ENCODE assay signal across 8 cellular contexts in genomic region chr12:111402490-111402824, GRCh38. TPM values are rescaled to one million over a fixed set of nuclear protein-coding genes. Genes with fewer than 3 reads are reported as not detected.
DNase-seq lines count a peak whose midpoint lies in the region; ATAC-seq and TF ChIP-seq lines count a peak whose summit lies in the region.
"Not testable (repeated sequence)": the region's sequence is repeated elsewhere in the genome, so short reads cannot be mapped to it uniquely, and the experiment has no call there.

No MANE protein-coding gene starts in this region.

- H3K27ac ChIP-seq in BLaER1 treated with 17β-estradiol and CSF1 and Interleukin-3, amounts not matched to agents 10 nM and 100 nM, result peak overlapping the region; percentile 64 to 99 (median 96); a peak in 20 of 22 replicates
- 0 out of 2 replicates have a peak overlapping the region, but pooled peaks have one; percentile 89 for H3K27ac ChIP-seq in Panc1 (ENCODE audit: low read length)
- H3K27ac ChIP-seq in caudate nucleus (ENCODE audit: low read depth, low read length), result peak overlapping the region; percentile 80
- H3K27ac ChIP-seq in heart left ventricle, result peak overlapping the region; percentile 56 to 99 (median 97)
- peak overlapping the region; percentile 22 for H3K27ac ChIP-seq in smooth muscle cell (ENCODE audit: low read depth)
- H3K27ac ChIP-seq in thoracic aorta, result peak overlapping the region in 1 of 2 donors; percentile 82

- WGBS in heart left ventricle, 4 donors, result 69 to 85% (median 80%) methylated on average over 9 of the region's 9 CpGs
- whole genome bisulfite sequencing in smooth muscle cell (ENCODE audit: low lambda C conversion rate), result 89% methylated on average over 9 of the region's 9 CpGs

- not testable (repeated sequence) for H3K4me3 ChIP-seq in BLaER1 treated with 17β-estradiol and CSF1 and Interleukin-3, amounts not matched to agents 10 nM and 100 nM; Panc1 (ENCODE audit: low read depth in 2 of 2, low read length in 2 of 2); smooth muscle cell
- H3K4me3 ChIP-seq in heart left ventricle, result peak overlapping the region in 2 of 12 donors; percentile 3 to 24
- H3K4me3 ChIP-seq in thoracic aorta, result peak overlapping the region; percentile 62

- not testable (repeated sequence) for H3K9me3 Mint-ChIP-seq in activated T-cell treated with anti-CD3 and anti-CD28 coated beads, Interleukin-2, amount 50 U/mL, for 72 hours; natural killer cell treated with Interleukin-12 subunit alpha and Interleukin-12 subunit beta and Interleukin-15 and Interleukin-18, amount 100 ng/mL, for 72 hours

- peak overlapping the region; percentile 68 to 96 (median 89); a peak in 21 of 22 replicates for H3K4me2 ChIP-seq in BLaER1 treated with 17β-estradiol and CSF1 and Interleukin-3, amounts not matched to agents 10 nM and 100 nM
- H3K4me2 ChIP-seq in smooth muscle cell, result not testable (repeated sequence)

- peaks cover 61% of the 10 kb centered on the region for H3K4me1 Mint-ChIP-seq in activated T-cell treated with anti-CD3 and anti-CD28 coated beads, Interleukin-2, amount 50 U/mL, for 72 hours (ENCODE audit: low read depth)
- peaks cover 38 to 45% of the 10 kb centered on the region in 2 donors for H3K4me1 Mint-ChIP-seq in natural killer cell treated with Interleukin-12 subunit alpha and Interleukin-12 subunit beta and Interleukin-15 and Interleukin-18, amount 100 ng/mL, for 72 hours (ENCODE audit: low read depth in 2 of 2)

- in situ Hi-C loops in Panc1 (cut with HindIII; ENCODE audit: low pct_unique_long_range_greater_than_20kb, low sequenced_read_pairs), result not testable (repeated sequence)

- peaks cover 3 to 14% (median 7%) of the 10 kb centered on the region in 11 experiments; a peak in 20 of 22 replicates for H4K20me1 ChIP-seq in BLaER1 treated with 17β-estradiol and CSF1 and Interleukin-3, amounts not matched to agents 10 nM and 100 nM
- H4K20me1 ChIP-seq in smooth muscle cell (ENCODE audit: low read depth), result peaks cover 10% of the 10 kb centered on the region

- H3K79me2 ChIP-seq in smooth muscle cell (ENCODE audit: low read depth), result peaks cover 16% of the 10 kb centered on the region

- peak overlapping the region; percentile 94 to 97 for H3K4me3 Mint-ChIP-seq in activated T-cell treated with anti-CD3 and anti-CD28 coated beads, Interleukin-2, amount 50 U/mL, for 72 hours
- peak overlapping the region; percentile 77 for H3K4me3 Mint-ChIP-seq in natural killer cell treated with Interleukin-12 subunit alpha and Interleukin-12 subunit beta and Interleukin-15 and Interleukin-18, amount 100 ng/mL, for 72 hours

- not testable (repeated sequence) for TF ChIP-seq POLR2A in heart left ventricle (IDR thresholded peaks at IDR 0.05)

- H2AFZ ChIP-seq in smooth muscle cell (ENCODE audit: low read depth), result not testable (repeated sequence)

- H3F3A ChIP-seq in smooth muscle cell (ENCODE audit: low read depth), result peaks cover 22% of the 10 kb centered on the region

- not testable (repeated sequence) for BruUV-seq in Panc1 (replicated peaks; lab: Mats Ljungman, UMichigan)

- H3K27me3 ChIP-seq in BLaER1 treated with 17β-estradiol and CSF1 and Interleukin-3, amounts not matched to agents 10 nM and 100 nM; Panc1 (ENCODE audit: control insufficient read depth, insufficient read depth, low read length); heart left ventricle; smooth muscle cell (ENCODE audit: low read depth); thoracic aorta (replicated peaks; ENCODE audit: insufficient read depth): not testable (repeated sequence)

- CTCF ChIA-PET in Panc1 (lab: Charles Lee), result not testable (repeated sequence)

- intact Hi-C loops in Panc1 (cut with micrococcal nuclease; ENCODE audit: unreplicated experiment), result not testable (repeated sequence)
- intact Hi-C loops in heart left ventricle (cut with DNase I), result loop anchor here in 1 of 10 donors (2.0 kb wide), 1 partner anchor 44 kb away; no protein-coding TSS in a partner anchor

- not testable (repeated sequence) for TF ChIP-seq CTCF in Panc1 (IDR thresholded peaks at IDR 0.05); heart left ventricle (IDR thresholded peaks at IDR 0.05); smooth muscle cell (IDR thresholded peaks at IDR 0.05; ENCODE audit: borderline replicate concordance, insufficient read depth, poor library complexity, severe bottlenecking); thoracic aorta (IDR thresholded peaks at IDR 0.05)

- not testable (repeated sequence) for H3K27ac Mint-ChIP-seq in activated T-cell treated with anti-CD3 and anti-CD28 coated beads, Interleukin-2, amount 50 U/mL, for 72 hours
- peak overlapping the region in 1 of 2 donors; percentile 65 for H3K27ac Mint-ChIP-seq in natural killer cell treated with Interleukin-12 subunit alpha and Interleukin-12 subunit beta and Interleukin-15 and Interleukin-18, amount 100 ng/mL, for 72 hours

- H3K36me3 Mint-ChIP-seq in activated T-cell treated with anti-CD3 and anti-CD28 coated beads, Interleukin-2, amount 50 U/mL, for 72 hours (ENCODE audit: insufficient read depth in 2 of 2); natural killer cell treated with Interleukin-12 subunit alpha and Interleukin-12 subunit beta and Interleukin-15 and Interleukin-18, amount 100 ng/mL, for 72 hours: not testable (repeated sequence)

- ATAC-seq in Panc1; activated T-cell treated with anti-CD3 and anti-CD28 coated beads, Interleukin-2, amount 50 U/mL, for 72 hours (replicated peaks in 1 of 2); heart left ventricle; natural killer cell treated with Interleukin-12 subunit alpha and Interleukin-12 subunit beta and Interleukin-15 and Interleukin-18, amount 100 ng/mL, for 72 hours; thoracic aorta (ENCODE audit: insufficient number of reproducible peaks, low FRiP score, low read depth): not testable (repeated sequence)

- DNase-seq in Panc1 (ENCODE audit: low read depth, low spot score); activated T-cell treated with anti-CD3 and anti-CD28 coated beads, Interleukin-2, amount 50 U/mL, for 72 hours; caudate nucleus (lab: John Stamatoyannopoulos, UW); heart left ventricle; natural killer cell treated with Interleukin-12 subunit alpha and Interleukin-12 subunit beta and Interleukin-15 and Interleukin-18, amount 100 ng/mL, for 72 hours (ENCODE audit: low spot score); smooth muscle cell (lab: John Stamatoyannopoulos, UW; ENCODE audit: unreplicated experiment); thoracic aorta (ENCODE audit: low spot score): not testable (repeated sequence)

- H3K9ac ChIP-seq in BLaER1 treated with 17β-estradiol and CSF1 and Interleukin-3, amounts not matched to agents 10 nM and 100 nM, result peak overlapping the region in 8 of 11 experiments; percentile 74 to 99 (median 82); a peak in 13 of 22 replicates
- H3K9ac ChIP-seq in smooth muscle cell (ENCODE audit: low read depth), result not testable (repeated sequence)

- POLR2A ChIA-PET in Panc1 (lab: Charles Lee), result not testable (repeated sequence)

- not testable (repeated sequence) for H3K9me3 ChIP-seq in BLaER1 treated with 17β-estradiol and CSF1 and Interleukin-3, amounts not matched to agents 10 nM and 100 nM (replicated peaks in 1 of 11); Panc1 (ENCODE audit: control insufficient read depth, insufficient read depth, low read depth, low read length); heart left ventricle; smooth muscle cell (replicated peaks; ENCODE audit: low read depth); thoracic aorta

- H3K36me3 ChIP-seq in BLaER1 treated with 17β-estradiol and CSF1 and Interleukin-3, amounts not matched to agents 10 nM and 100 nM; Panc1 (ENCODE audit: control insufficient read depth, insufficient read depth, low read length); heart left ventricle; smooth muscle cell (ENCODE audit: low read depth); thoracic aorta: not testable (repeated sequence)

- not testable (repeated sequence) for H3K27me3 Mint-ChIP-seq in activated T-cell treated with anti-CD3 and anti-CD28 coated beads, Interleukin-2, amount 50 U/mL, for 72 hours (ENCODE audit: low read depth)
- peaks cover 17 to 22% of the 10 kb centered on the region in 2 donors for H3K27me3 Mint-ChIP-seq in natural killer cell treated with Interleukin-12 subunit alpha and Interleukin-12 subunit beta and Interleukin-15 and Interleukin-18, amount 100 ng/mL, for 72 hours

- H3K4me1 ChIP-seq in BLaER1 treated with 17β-estradiol and CSF1 and Interleukin-3, amounts not matched to agents 10 nM and 100 nM, result peaks cover 62 to 79% (median 74%) of the 10 kb centered on the region in 10 experiments
- H3K4me1 ChIP-seq in Panc1 (ENCODE audit: control insufficient read depth, insufficient read depth, low read length) (peaks cover 33% of the 10 kb centered on the region), heart left ventricle (peaks cover 8 to 58% (median 35%) of the 10 kb centered on the region in 12 donors), smooth muscle cell (ENCODE audit: low read depth) (peaks cover 13% of the 10 kb centered on the region), thoracic aorta (ENCODE audit: control insufficient read depth in 1 of 2, low read depth in 2 of 2) (peaks cover 8 to 48% of the 10 kb centered on the region in 2 donors)

RNA-seq across cellular contexts. Expression of gene SH2B3, which starts 3.3 kb away (rescaled TPM):
- total RNA-seq in Panc1 (2021; ENCODE audit: unreplicated experiment) (39.6 TPM), heart left ventricle (10 to 100 TPM; 35.8 to 76.7 (median 40.3) TPM), smooth muscle cell (5.2 and 6.1 TPM in 2 replicates), thoracic aorta (100 to 1,000 TPM in 1 of 2 donors, 10 to 100 TPM in 1; 48.6 to 117 TPM)
- polyA plus RNA-seq in Panc1 (2012; ENCODE audit: insufficient read length), result 25.5 TPM
- 10 to 100 TPM; 33.3 to 37.4 TPM for total RNA-seq in activated T-cell treated with anti-CD3 and anti-CD28 coated beads, Interleukin-2, amount 50 U/mL, for 72 hours
- polyA plus RNA-seq in heart left ventricle (10 to 100 TPM; 11.3 to 16.8 TPM), smooth muscle cell (3.7 and 4.7 TPM in 2 replicates)
- 10 to 100 TPM in 1 of 2 donors, 1 to 10 TPM in 1; 10.0 to 12.2 TPM for total RNA-seq in natural killer cell treated with Interleukin-12 subunit alpha and Interleukin-12 subunit beta and Interleukin-15 and Interleukin-18, amount 100 ng/mL, for 72 hours

RNA-seq across cellular contexts. Expression of gene PHETA1, which starts 33.6 kb away (rescaled TPM):
- 16.3 TPM for total RNA-seq in Panc1 (2021; ENCODE audit: unreplicated experiment)
- polyA plus RNA-seq in Panc1 (2012; ENCODE audit: insufficient read length), result 15.3 TPM
- 1 to 10 TPM; 1.0 to 2.2 TPM for total RNA-seq in activated T-cell treated with anti-CD3 and anti-CD28 coated beads, Interleukin-2, amount 50 U/mL, for 72 hours
- 10 to 100 TPM; 12.8 to 48.7 (median 23.7) TPM for total RNA-seq in heart left ventricle
- polyA plus RNA-seq in heart left ventricle, result 10 to 100 TPM; 29.5 to 35.1 TPM
- total RNA-seq in natural killer cell treated with Interleukin-12 subunit alpha and Interleukin-12 subunit beta and Interleukin-15 and Interleukin-18, amount 100 ng/mL, for 72 hours, result 1 to 10 TPM; 2.1 to 2.2 TPM
- total RNA-seq in smooth muscle cell, result 2.9 and 6.3 TPM in 2 replicates
- 9.3 and 13.6 TPM in 2 replicates for polyA plus RNA-seq in smooth muscle cell
- total RNA-seq in thoracic aorta, result 10 to 100 TPM; 12.6 to 14.7 TPM
